In the genomic region with DNA sequence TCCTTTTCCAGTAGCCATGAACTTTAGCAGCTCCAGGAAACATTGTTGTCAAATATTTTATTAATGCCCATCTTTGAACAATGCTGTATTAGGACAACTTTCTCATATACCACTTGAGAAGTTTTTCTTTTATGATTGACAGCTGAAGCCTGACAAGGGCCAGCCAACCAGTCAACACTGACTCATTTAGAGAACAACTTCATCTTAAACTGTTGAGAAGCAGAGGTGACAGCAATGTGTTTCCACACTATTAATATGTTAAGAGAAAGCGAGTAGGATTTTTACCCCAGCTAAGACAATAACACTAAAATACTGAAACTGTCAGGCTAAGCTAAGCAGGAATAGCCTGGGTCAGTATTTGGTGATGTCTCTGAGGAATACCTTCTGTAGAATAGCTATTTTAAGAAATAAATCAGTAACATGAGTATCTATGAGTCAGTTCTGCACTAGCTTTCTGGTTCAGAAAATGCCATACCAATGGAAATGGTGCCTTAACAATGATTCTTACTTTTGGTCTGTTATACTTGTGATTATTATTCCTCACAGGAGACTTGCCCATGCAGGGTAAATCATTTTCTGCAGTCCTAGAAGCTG, we compare ENCODE assay signal across 14 cellular contexts.
A peak's percentile ranks its signal among the peaks of the same experiment; 100 is the strongest.
DNase-seq lines count a peak whose midpoint lies in the region; ATAC-seq, FAIRE-seq and TF ChIP-seq lines count a peak whose summit lies in the region.
"Had no signal": no experiment of that assay in that cellular context is flagged by ENCODE, and none has a peak within 500 bp of the region (broad histone marks: within the 10 kb centered on the region; RNA-seq: fewer than 3 reads in every experiment).

No MANE protein-coding gene starts in this region.

- TF ChIP-seq CTCF in GM12878 (IDR thresholded peaks at IDR 0.05 in 2 of 3, conservative IDR thresholded peaks at IDR 0.05 in 1 of 3; ENCODE audit: control insufficient read depth in 2 of 3, extremely low read depth in 1 of 3, insufficient read depth in 1 of 3, low read depth in 3 of 3, low read length in 3 of 3) = no peak

- ATAC-seq in GM18868 (IDR thresholded peaks at IDR 0.05; ENCODE audit: unreplicated experiment) = peak; percentile 97
- ATAC-seq in GM21737 (IDR thresholded peaks at IDR 0.05; ENCODE audit: unreplicated experiment) = peak; percentile 86
- peak; percentile 84 for ATAC-seq in HG03139 (IDR thresholded peaks at IDR 0.05; ENCODE audit: unreplicated experiment)
- ATAC-seq in GM12878 = peak; percentile 91
- ATAC-seq: activated CD8-positive, alpha-beta T cell treated with anti-CD3 and anti-CD28 coated beads, Interleukin-2, amount 10 ng/mL, durations not matched to agents 7 days and 5 days; sciatic nerve had no signal

- H3K79me2 ChIP-seq in GM12878 (ENCODE audit: control insufficient read depth, insufficient read depth, low read length) = no peaks in the 10 kb centered on the region

- H3K27me3 ChIP-seq in GM12878 (replicated peaks in 1 of 2; ENCODE audit: control insufficient read depth in 2 of 2, insufficient read depth in 2 of 2, low read length in 1 of 2) = no peaks in the 10 kb centered on the region

- no peak overlapping the region for H3K9ac ChIP-seq in GM12878 (ENCODE audit: control insufficient read depth, insufficient read depth, low read length)

- CTCF ChIA-PET in GM12878 (lab: Yijun Ruan, JAX) = no interaction called here

- no peaks in the 10 kb centered on the region for H3K4me1 ChIP-seq in GM12878 (ENCODE audit: control insufficient read depth, insufficient read depth, low read length)

- TF ChIP-seq POLR2A in GM12878 (IDR thresholded peaks at IDR 0.05; ENCODE audit: low read depth, low read length) = no peak

- H3K4me3 ChIP-seq in GM12878 = no peak overlapping the region

- intact Hi-C loops in GM12878 (cut with micrococcal nuclease; ENCODE audit: unreplicated experiment) = no loop called here

- TF ChIP-seq EP300 in GM12878 (IDR thresholded peaks at IDR 0.05; ENCODE audit: borderline replicate concordance in 1 of 2, control insufficient read depth in 1 of 2, low read depth in 2 of 2, low read length in 2 of 2) = no peak

- no peaks in the 10 kb centered on the region for H3K9me3 ChIP-seq in GM12878 (replicated peaks; ENCODE audit: control insufficient read depth, insufficient read depth, low read length)

- no peak overlapping the region for H3K4me2 ChIP-seq in GM12878 (ENCODE audit: control insufficient read depth, insufficient read depth)

- no peak for DNase-seq in GM12878 (ENCODE audit: low read depth, low spot score)
- DNase-seq in retina = no peak
- no peak for DNase-seq in activated CD4-positive, alpha-beta T cell treated with anti-CD3 and anti-CD28 coated beads, Interleukin-2, amount 50 U/mL, for 1 hour
- DNase-seq in NCI-H2029 (lab: John Stamatoyannopoulos, UW) = no peak
- DNase-seq in OCI-M1 (lab: John Stamatoyannopoulos, UW) = no peak
- DNase-seq: activated CD8-positive, alpha-beta T cell treated with anti-CD3 and anti-CD28 coated beads, Interleukin-2, amount 10 ng/mL, durations not matched to agents 7 days and 5 days; NCI-H1105; NK-92 treated with Interleukin-12 subunit alpha and Interleukin-12 subunit beta, amount 100 ng/mL, for 24 hours had no signal

- FAIRE-seq in GM12878 (lab: Jason Lieb, UNC) = no peak
- FAIRE-seq: endometrium had no signal

- in situ Hi-C loops in GM12878 (cut with MboI) = no loop called here

- POLR2A ChIA-PET in GM12878 (lab: Charles Lee) = no interaction called here

- no peak overlapping the region for H2AFZ ChIP-seq in GM12878 (ENCODE audit: control insufficient read depth, low read depth, low read length)

- BruUV-seq in GM12878 (replicated peaks; lab: Mats Ljungman, UMichigan) = no TSS peak

- H4K20me1 ChIP-seq in GM12878 (ENCODE audit: control insufficient read depth, insufficient read depth) = no peaks in the 10 kb centered on the region

- SMC1A ChIA-PET in GM12878 (lab: Charles Lee; ENCODE audit: uncharacterized antibody, unreplicated experiment) = interaction anchor here (0.6 to 1.0 kb wide), 4 partner anchors 17 to 1004 kb away, joined by 3 to 4 read pairs (median 3); no protein-coding TSS in a partner anchor

- H3K27ac ChIP-seq in GM12878 (ENCODE audit: control insufficient read depth, insufficient read depth) = no peak overlapping the region
- H3K27ac ChIP-seq: C4-2B had no signal

- 30% methylated on average over 1 of the region's 1 CpG for WGBS in GM12878 (ENCODE audit: insufficient coverage, insufficient replicate concordance, low lambda C conversion rate, missing lambda C conversion rate)

- no peaks in the 10 kb centered on the region for H3K36me3 ChIP-seq in GM12878 (ENCODE audit: control insufficient read depth in 2 of 2, insufficient read depth in 2 of 2, low read length in 1 of 2)

- no peak for TF ChIP-seq RAD21 in GM12878 (IDR thresholded peaks at IDR 0.05; ENCODE audit: insufficient read depth, low read depth, low read length)

- RAD21 ChIA-PET in GM12878 (lab: Charles Lee; ENCODE audit: unreplicated experiment) = no interaction called here

TF ChIP-seq in GM12878, 131 proteins besides CTCF, POLR2A, EP300 and RAD21 (continues in another document):
- TF ChIP-seq MEF2B (IDR thresholded peaks at IDR 0.05; ENCODE audit: partially characterized antibody, poor library complexity, severe bottlenecking) = no peak
- no peak for TF ChIP-seq SIN3A (IDR thresholded peaks at IDR 0.05; ENCODE audit: low read depth, low read length)
- TF ChIP-seq, protein P1, sequence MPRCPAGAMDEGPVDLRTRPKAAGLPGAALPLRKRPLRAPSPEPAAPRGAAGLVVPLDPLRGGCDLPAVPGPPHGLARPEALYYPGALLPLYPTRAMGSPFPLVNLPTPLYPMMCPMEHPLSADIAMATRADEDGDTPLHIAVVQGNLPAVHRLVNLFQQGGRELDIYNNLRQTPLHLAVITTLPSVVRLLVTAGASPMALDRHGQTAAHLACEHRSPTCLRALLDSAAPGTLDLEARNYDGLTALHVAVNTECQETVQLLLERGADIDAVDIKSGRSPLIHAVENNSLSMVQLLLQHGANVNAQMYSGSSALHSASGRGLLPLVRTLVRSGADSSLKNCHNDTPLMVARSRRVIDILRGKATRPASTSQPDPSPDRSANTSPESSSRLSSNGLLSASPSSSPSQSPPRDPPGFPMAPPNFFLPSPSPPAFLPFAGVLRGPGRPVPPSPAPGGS (IDR thresholded peaks at IDR 0.05; ENCODE audit: borderline replicate concordance, insufficient read depth, low read depth, low read length, poor library complexity, severe bottlenecking) = no peak
- TF ChIP-seq ZNF687 (IDR thresholded peaks at IDR 0.05) = no peak
- peak; percentile 94 for TF ChIP-seq PKNOX1 (IDR thresholded peaks at IDR 0.05)
- peak; percentile 83 for TF ChIP-seq JUNB (IDR thresholded peaks at IDR 0.05)
- no peak for TF ChIP-seq TBL1XR1 (IDR thresholded peaks at IDR 0.05; ENCODE audit: low read depth, low read length)
- no peak for TF ChIP-seq TCF3 (IDR thresholded peaks at IDR 0.05; ENCODE audit: borderline replicate concordance, insufficient read depth, low read depth, low read length)
- TF ChIP-seq YY1 (IDR thresholded peaks at IDR 0.05; ENCODE audit: low read depth, low read length) = no peak
- TF ChIP-seq IRF3 (IDR thresholded peaks at IDR 0.05) = no peak
- TF ChIP-seq GABPA (IDR thresholded peaks at IDR 0.05; ENCODE audit: low read depth) = no peak
